In genomic region chr7:29017666-29018065, GRCh38 we compare ENCODE assay signal across 17 cellular contexts. TPM values are rescaled to one million over a fixed set of nuclear protein-coding genes. Genes with fewer than 3 reads are reported as not detected.
DNase-seq lines count a peak whose midpoint lies in the region; ATAC-seq and TF ChIP-seq lines count a peak whose summit lies in the region.
"Had no signal": no experiment of that assay in that cellular context is flagged by ENCODE, and none has a peak within 500 bp of the region (broad histone marks: within the 10 kb centered on the region; RNA-seq: fewer than 3 reads in every experiment).

No MANE protein-coding gene starts in this region.

- no peak overlapping the region for H3K27ac Mint-ChIP-seq in MCF 10A (ENCODE audit: low read depth, unreplicated experiment)
- H3K27ac Mint-ChIP-seq: progenitor cell of endocrine pancreas had no signal

- no TSS peak for BruUV-seq in MCF 10A (replicated peaks; lab: Mats Ljungman, UMichigan)

- H3K36me3 ChIP-seq in breast epithelium (no peaks in the 10 kb centered on the region), vagina (no peaks in the 10 kb centered on the region)
- H3K36me3 ChIP-seq: ascending aorta, SJCRH30, tibial artery had no signal

- in situ Hi-C loops in astrocyte of the cerebellum (cut with HindIII; ENCODE audit: low sequenced_read_pairs), result no loop called here

- H3K9me3 ChIP-seq in breast epithelium (no peaks in the 10 kb centered on the region), vagina (no peaks in the 10 kb centered on the region)
- H3K9me3 ChIP-seq: ascending aorta, SJCRH30 had no signal

- TF ChIP-seq CTCF in MCF 10A (IDR thresholded peaks at IDR 0.05; ENCODE audit: unreplicated experiment) (no peak), breast epithelium (IDR thresholded peaks at IDR 0.05) (no peak), astrocyte of the cerebellum (IDR thresholded peaks at IDR 0.05; ENCODE audit: low read depth, low read length, missing control alignments) (no peak), vagina (IDR thresholded peaks at IDR 0.05) (no peak)

- H3K9me3 Mint-ChIP-seq in MCF 10A (ENCODE audit: unreplicated experiment), result no peaks in the 10 kb centered on the region

- H3K4me1 ChIP-seq in breast epithelium (no peaks in the 10 kb centered on the region), vagina (peaks cover 7% of the 10 kb centered on the region)
- H3K4me1 ChIP-seq: ascending aorta, tibial artery had no signal

- TF ChIP-seq POLR2A in breast epithelium (IDR thresholded peaks at IDR 0.05), result no peak
- TF ChIP-seq POLR2A in vagina (IDR thresholded peaks at IDR 0.05), result no peak

- H3K27ac ChIP-seq in breast epithelium (no peak overlapping the region), vagina (no peak overlapping the region)
- H3K27ac ChIP-seq: ascending aorta, SJCRH30, tibial artery had no signal

- H3K36me3 Mint-ChIP-seq in MCF 10A (ENCODE audit: insufficient read depth, unreplicated experiment), result no peaks in the 10 kb centered on the region

- intact Hi-C loops in MCF 10A (cut with micrococcal nuclease) (no loop called here), breast epithelium (cut with DNase I; ENCODE audit: low total_unique reads) (no loop called here), vagina (cut with DNase I) (loop anchor here (10.0 kb wide), 1 partner anchor 63 kb away; the partner anchor contains the start of gene TRIL)

- H3K27me3 ChIP-seq in breast epithelium, result no peaks in the 10 kb centered on the region
- no peaks in the 10 kb centered on the region for H3K27me3 ChIP-seq in vagina
- H3K27me3 ChIP-seq: ascending aorta, SJCRH30, tibial artery had no signal

- no peak for ATAC-seq in GM21717 (IDR thresholded peaks at IDR 0.05; ENCODE audit: unreplicated experiment)

- no peaks in the 10 kb centered on the region for H3K4me1 Mint-ChIP-seq in MCF 10A (ENCODE audit: insufficient read depth, unreplicated experiment)

- no peaks in the 10 kb centered on the region for H3K27me3 Mint-ChIP-seq in MCF 10A (ENCODE audit: insufficient read depth, unreplicated experiment)
- H3K27me3 Mint-ChIP-seq: progenitor cell of endocrine pancreas had no signal

- POLR2A ChIA-PET in MCF 10A (lab: Yijun Ruan, JAX), result interaction anchor here (0.7 kb wide), 1 partner anchor 1012 kb away, joined by 3 read pairs; no protein-coding TSS in a partner anchor

- CTCF ChIA-PET in MCF 10A (lab: Yijun Ruan, JAX), result interaction anchor here (0.7 to 1.4 kb wide), 2 partner anchors 15 to 94 kb away, joined by 3 to 5 read pairs; no protein-coding TSS in a partner anchor

- H3K4me3 ChIP-seq in breast epithelium (no peak overlapping the region), astrocyte of the cerebellum (ENCODE audit: low read depth, low read length) (no peak overlapping the region), vagina (no peak overlapping the region)
- H3K4me3 ChIP-seq: ascending aorta, SJCRH30, tibial artery had no signal

- DNase-seq in MCF 10A (ENCODE audit: unreplicated experiment) (peak; percentile 6), breast epithelium (ENCODE audit: low spot score in 2 of 2) (no peak), NCI-H2029 treated with DMSO at 0.1 percent for 48 hours (lab: John Stamatoyannopoulos, UW) (peak; percentile 64), astrocyte of the cerebellum (ENCODE audit: low read depth) (peak; percentile 60), renal cortical epithelial cell (ENCODE audit: low read depth) (peak; percentile 56), putamen (ENCODE audit: low spot score) (no peak), vagina (ENCODE audit: extremely low spot score in 2 of 2) (no peak)
- DNase-seq: activated CD8-positive, alpha-beta memory T cell treated with anti-CD3 and anti-CD28 coated beads for 24 hours; activated effector memory CD4-positive, alpha-beta T cell treated with Interleukin-2 at 50 U/mL for 16 hours; effector CD8-positive, alpha-beta T cell; stimulated activated CD4-positive, alpha-beta T cell treated with anti-CD3 and anti-CD28 coated beads, Interleukin-1b, Interleukin-23, amount 100 ng/mL, for 48 hours; stimulated activated CD8-positive, alpha-beta memory T cell treated with anti-CD3 and anti-CD28 coated beads, Interleukin-4, amount 100 ng/mL, for 48 hours; tibial artery had no signal

- no peak overlapping the region for H3K4me3 Mint-ChIP-seq in MCF 10A (ENCODE audit: unreplicated experiment)

RNA-seq across cellular contexts. Expression of gene TRIL, which starts 59.5 kb away (rescaled TPM):
- total RNA-seq in MCF 10A (2022), result not detected in 2 replicates
- total RNA-seq in breast epithelium, result 1 to 10 TPM in 2 of 3 donors, under 1 TPM in 1; 0.48 to 8.3 (median 8.2) TPM
- 0.35 and 0.94 TPM in 2 replicates for total RNA-seq in renal cortical epithelial cell
- total RNA-seq in vagina, result 11.0 TPM

Comparison
In these comparisons a context has a peak if more than half of its experiments do, and no peak if none do; other contexts are left out.
1. DNase-seq: peak in MCF 10A (single experiment), NCI-H2029 treated with DMSO at 0.1 percent for 48 hours (single experiment), astrocyte of the cerebellum (single experiment) and renal cortical epithelial cell (single experiment); none in breast epithelium (0 of 2), putamen (single experiment) and vagina (0 of 2).